Comparison of ENCODE assay signal across 1 cellular context in the genomic region with DNA sequence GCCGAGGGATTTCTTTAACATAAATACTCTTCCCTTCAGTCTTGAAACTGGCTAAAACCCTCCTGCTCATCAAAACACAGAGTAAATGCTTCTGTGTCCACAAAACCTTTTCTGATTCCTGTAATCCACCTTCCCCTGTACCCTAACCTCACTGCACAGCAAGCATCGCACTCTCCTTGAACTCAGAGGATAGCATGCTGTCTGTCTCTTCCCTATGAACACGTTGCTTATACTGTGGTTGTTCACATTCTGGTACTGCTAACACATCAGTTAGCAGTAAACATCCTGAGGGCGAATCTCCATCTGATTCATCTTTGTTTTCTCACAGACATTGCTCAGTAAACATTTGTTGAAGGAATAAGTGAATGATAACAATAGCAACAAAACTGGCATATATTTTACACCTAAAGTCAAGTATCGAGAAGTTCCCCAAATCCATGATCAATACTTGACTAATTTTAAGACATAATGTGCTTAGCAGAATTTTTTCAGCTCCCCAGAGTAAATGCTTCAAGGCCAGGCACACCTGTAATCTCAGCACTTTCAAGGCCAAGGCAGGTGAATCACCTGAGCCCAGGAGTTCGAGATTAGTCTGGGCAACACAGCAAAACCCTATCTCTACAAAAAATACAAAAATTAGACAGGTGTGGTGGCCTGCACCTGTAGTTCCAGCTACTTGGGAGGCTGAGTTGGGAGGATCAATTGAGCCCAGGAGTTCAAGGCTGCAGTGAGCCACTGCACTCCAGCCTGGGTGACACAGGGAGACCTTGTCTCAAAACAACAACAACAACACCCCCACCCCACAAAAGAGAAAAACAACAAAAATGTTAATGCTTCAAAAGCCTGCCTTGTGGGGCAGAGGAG.
A peak's percentile ranks its signal among the peaks of the same experiment; 100 is the strongest.
TF ChIP-seq lines count a peak whose summit lies in the region.

No MANE protein-coding gene starts in this region.

TF ChIP-seq in HepG2, 621 proteins besides CTCF, POLR2A, EP300 and RAD21 (continued from another document and continues in another):
- TF ChIP-seq, protein P1, sequence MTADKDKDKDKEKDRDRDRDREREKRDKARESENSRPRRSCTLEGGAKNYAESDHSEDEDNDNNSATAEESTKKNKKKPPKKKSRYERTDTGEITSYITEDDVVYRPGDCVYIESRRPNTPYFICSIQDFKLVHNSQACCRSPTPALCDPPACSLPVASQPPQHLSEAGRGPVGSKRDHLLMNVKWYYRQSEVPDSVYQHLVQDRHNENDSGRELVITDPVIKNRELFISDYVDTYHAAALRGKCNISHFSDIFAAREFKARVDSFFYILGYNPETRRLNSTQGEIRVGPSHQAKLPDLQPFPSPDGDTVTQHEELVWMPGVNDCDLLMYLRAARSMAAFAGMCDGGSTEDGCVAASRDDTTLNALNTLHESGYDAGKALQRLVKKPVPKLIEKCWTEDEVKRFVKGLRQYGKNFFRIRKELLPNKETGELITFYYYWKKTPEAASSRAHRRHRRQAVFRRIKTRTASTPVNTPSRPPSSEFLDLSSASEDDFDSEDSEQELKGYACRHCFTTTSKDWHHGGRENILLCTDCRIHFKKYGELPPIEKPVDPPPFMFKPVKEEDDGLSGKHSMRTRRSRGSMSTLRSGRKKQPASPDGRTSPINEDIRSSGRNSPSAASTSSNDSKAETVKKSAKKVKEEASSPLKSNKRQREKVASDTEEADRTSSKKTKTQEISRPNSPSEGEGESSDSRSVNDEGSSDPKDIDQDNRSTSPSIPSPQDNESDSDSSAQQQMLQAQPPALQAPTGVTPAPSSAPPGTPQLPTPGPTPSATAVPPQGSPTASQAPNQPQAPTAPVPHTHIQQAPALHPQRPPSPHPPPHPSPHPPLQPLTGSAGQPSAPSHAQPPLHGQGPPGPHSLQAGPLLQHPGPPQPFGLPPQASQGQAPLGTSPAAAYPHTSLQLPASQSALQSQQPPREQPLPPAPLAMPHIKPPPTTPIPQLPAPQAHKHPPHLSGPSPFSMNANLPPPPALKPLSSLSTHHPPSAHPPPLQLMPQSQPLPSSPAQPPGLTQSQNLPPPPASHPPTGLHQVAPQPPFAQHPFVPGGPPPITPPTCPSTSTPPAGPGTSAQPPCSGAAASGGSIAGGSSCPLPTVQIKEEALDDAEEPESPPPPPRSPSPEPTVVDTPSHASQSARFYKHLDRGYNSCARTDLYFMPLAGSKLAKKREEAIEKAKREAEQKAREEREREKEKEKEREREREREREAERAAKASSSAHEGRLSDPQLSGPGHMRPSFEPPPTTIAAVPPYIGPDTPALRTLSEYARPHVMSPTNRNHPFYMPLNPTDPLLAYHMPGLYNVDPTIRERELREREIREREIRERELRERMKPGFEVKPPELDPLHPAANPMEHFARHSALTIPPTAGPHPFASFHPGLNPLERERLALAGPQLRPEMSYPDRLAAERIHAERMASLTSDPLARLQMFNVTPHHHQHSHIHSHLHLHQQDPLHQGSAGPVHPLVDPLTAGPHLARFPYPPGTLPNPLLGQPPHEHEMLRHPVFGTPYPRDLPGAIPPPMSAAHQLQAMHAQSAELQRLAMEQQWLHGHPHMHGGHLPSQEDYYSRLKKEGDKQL (CRISPR knock-in tag; IDR thresholded peaks at IDR 0.05; ENCODE audit: low read depth), result no peak
- no peak for TF ChIP-seq ZNF674 (CRISPR knock-in tag; IDR thresholded peaks at IDR 0.05; ENCODE audit: low read depth)
- TF ChIP-seq HNRNPH1 (optimal IDR thresholded peaks at IDR 0.05; ENCODE audit: low read depth, low read length), result no peak
- TF ChIP-seq ATM (IDR thresholded peaks at IDR 0.05; ENCODE audit: borderline replicate concordance), result no peak
- no peak for TF ChIP-seq SP5 (CRISPR knock-in tag; IDR thresholded peaks at IDR 0.05; ENCODE audit: borderline replicate concordance, low read depth)
- TF ChIP-seq ZNF317 (CRISPR knock-in tag; IDR thresholded peaks at IDR 0.05), result no peak
- TF ChIP-seq, protein P2, sequence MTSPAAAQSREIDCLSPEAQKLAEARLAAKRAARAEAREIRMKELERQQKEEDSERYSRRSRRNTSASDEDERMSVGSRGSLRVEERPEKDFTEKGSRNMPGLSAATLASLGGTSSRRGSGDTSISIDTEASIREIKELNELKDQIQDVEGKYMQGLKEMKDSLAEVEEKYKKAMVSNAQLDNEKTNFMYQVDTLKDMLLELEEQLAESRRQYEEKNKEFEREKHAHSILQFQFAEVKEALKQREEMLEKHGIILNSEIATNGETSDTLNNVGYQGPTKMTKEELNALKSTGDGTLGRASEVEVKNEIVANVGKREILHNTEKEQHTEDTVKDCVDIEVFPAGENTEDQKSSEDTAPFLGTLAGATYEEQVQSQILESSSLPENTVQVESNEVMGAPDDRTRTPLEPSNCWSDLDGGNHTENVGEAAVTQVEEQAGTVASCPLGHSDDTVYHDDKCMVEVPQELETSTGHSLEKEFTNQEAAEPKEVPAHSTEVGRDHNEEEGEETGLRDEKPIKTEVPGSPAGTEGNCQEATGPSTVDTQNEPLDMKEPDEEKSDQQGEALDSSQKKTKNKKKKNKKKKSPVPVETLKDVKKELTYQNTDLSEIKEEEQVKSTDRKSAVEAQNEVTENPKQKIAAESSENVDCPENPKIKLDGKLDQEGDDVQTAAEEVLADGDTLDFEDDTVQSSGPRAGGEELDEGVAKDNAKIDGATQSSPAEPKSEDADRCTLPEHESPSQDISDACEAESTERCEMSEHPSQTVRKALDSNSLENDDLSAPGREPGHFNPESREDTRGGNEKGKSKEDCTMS (CRISPR knock-in tag; conservative IDR thresholded peaks at IDR 0.05), result no peak
- TF ChIP-seq ZSCAN30 (CRISPR knock-in tag; IDR thresholded peaks at IDR 0.05), result no peak
- TF ChIP-seq, protein P3, sequence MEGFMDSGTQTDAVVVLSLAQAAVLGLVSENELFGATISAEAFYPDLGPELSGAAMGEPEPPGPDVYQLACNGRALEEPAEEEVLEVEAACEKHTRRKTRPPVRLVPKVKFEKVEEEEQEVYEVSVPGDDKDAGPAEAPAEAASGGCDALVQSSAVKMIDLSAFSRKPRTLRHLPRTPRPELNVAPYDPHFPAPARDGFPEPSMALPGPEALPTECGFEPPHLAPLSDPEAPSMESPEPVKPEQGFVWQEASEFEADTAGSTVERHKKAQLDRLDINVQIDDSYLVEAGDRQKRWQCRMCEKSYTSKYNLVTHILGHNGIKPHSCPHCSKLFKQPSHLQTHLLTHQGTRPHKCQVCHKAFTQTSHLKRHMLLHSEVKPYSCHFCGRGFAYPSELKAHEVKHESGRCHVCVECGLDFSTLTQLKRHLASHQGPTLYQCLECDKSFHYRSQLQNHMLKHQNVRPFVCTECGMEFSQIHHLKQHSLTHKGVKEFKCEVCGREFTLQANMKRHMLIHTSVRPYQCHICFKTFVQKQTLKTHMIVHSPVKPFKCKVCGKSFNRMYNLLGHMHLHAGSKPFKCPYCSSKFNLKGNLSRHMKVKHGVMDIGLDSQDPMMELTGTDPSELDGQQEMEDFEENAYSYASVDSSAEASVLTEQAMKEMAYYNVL (CRISPR knock-in tag; IDR thresholded peaks at IDR 0.05; ENCODE audit: borderline replicate concordance), result no peak; the same call in none of the 2 replicates
- no peak for TF ChIP-seq U2AF1 (optimal IDR thresholded peaks at IDR 0.05; ENCODE audit: low read depth, low read length)
- peak; percentile 21; the same call in 1 of the 2 replicates for TF ChIP-seq ZBTB38 (CRISPR knock-in tag; IDR thresholded peaks at IDR 0.05)
- 0 out of 2 replicates have a peak, but pooled peaks have one; percentile 71 for TF ChIP-seq ZNF878 (CRISPR knock-in tag; IDR thresholded peaks at IDR 0.05)
- TF ChIP-seq ZNF841 (CRISPR knock-in tag; IDR thresholded peaks at IDR 0.05; ENCODE audit: borderline replicate concordance), result no peak
- peak; percentile 21; the same call in 1 of the 2 replicates for TF ChIP-seq DMAP1 (CRISPR knock-in tag; IDR thresholded peaks at IDR 0.05)
- no peak for TF ChIP-seq NFYB (CRISPR knock-in tag; IDR thresholded peaks at IDR 0.05)
- TF ChIP-seq HOXA7 (CRISPR knock-in tag; IDR thresholded peaks at IDR 0.05), result no peak
- no peak for TF ChIP-seq CBX1 (IDR thresholded peaks at IDR 0.05; ENCODE audit: low read depth)
- TF ChIP-seq, protein P4, sequence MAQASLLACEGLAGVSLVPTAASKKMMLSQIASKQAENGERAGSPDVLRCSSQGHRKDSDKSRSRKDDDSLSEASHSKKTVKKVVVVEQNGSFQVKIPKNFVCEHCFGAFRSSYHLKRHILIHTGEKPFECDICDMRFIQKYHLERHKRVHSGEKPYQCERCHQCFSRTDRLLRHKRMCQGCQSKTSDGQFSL (CRISPR knock-in tag; IDR thresholded peaks at IDR 0.05), result no peak
- TF ChIP-seq, protein P5, sequence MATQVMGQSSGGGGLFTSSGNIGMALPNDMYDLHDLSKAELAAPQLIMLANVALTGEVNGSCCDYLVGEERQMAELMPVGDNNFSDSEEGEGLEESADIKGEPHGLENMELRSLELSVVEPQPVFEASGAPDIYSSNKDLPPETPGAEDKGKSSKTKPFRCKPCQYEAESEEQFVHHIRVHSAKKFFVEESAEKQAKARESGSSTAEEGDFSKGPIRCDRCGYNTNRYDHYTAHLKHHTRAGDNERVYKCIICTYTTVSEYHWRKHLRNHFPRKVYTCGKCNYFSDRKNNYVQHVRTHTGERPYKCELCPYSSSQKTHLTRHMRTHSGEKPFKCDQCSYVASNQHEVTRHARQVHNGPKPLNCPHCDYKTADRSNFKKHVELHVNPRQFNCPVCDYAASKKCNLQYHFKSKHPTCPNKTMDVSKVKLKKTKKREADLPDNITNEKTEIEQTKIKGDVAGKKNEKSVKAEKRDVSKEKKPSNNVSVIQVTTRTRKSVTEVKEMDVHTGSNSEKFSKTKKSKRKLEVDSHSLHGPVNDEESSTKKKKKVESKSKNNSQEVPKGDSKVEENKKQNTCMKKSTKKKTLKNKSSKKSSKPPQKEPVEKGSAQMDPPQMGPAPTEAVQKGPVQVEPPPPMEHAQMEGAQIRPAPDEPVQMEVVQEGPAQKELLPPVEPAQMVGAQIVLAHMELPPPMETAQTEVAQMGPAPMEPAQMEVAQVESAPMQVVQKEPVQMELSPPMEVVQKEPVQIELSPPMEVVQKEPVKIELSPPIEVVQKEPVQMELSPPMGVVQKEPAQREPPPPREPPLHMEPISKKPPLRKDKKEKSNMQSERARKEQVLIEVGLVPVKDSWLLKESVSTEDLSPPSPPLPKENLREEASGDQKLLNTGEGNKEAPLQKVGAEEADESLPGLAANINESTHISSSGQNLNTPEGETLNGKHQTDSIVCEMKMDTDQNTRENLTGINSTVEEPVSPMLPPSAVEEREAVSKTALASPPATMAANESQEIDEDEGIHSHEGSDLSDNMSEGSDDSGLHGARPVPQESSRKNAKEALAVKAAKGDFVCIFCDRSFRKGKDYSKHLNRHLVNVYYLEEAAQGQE (IDR thresholded peaks at IDR 0.05; ENCODE audit: borderline replicate concordance in 1 of 2, low read depth in 1 of 2, low read length in 2 of 2), result no peak
- TF ChIP-seq RARG (CRISPR knock-in tag; IDR thresholded peaks at IDR 0.05; ENCODE audit: low read depth), result no peak
- TF ChIP-seq NCOA2 (CRISPR knock-in tag; IDR thresholded peaks at IDR 0.05), result peak; percentile 97
- no peak for TF ChIP-seq ZEB1 (IDR thresholded peaks at IDR 0.05; ENCODE audit: insufficient replicate concordance, low read depth)
- TF ChIP-seq GTF3A (CRISPR knock-in tag; conservative IDR thresholded peaks at IDR 0.05), result no peak
- TF ChIP-seq ZNF3 (CRISPR knock-in tag; IDR thresholded peaks at IDR 0.05), result peak; percentile 77; the same call in 1 of the 2 replicates
- TF ChIP-seq, protein P6, sequence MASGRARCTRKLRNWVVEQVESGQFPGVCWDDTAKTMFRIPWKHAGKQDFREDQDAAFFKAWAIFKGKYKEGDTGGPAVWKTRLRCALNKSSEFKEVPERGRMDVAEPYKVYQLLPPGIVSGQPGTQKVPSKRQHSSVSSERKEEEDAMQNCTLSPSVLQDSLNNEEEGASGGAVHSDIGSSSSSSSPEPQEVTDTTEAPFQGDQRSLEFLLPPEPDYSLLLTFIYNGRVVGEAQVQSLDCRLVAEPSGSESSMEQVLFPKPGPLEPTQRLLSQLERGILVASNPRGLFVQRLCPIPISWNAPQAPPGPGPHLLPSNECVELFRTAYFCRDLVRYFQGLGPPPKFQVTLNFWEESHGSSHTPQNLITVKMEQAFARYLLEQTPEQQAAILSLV (CRISPR knock-in tag; IDR thresholded peaks at IDR 0.05; ENCODE audit: borderline replicate concordance), result no peak
- peak; percentile 18; the same call in 1 of the 2 replicates for TF ChIP-seq HOXA3 (CRISPR knock-in tag; IDR thresholded peaks at IDR 0.05)
- TF ChIP-seq, protein P7, sequence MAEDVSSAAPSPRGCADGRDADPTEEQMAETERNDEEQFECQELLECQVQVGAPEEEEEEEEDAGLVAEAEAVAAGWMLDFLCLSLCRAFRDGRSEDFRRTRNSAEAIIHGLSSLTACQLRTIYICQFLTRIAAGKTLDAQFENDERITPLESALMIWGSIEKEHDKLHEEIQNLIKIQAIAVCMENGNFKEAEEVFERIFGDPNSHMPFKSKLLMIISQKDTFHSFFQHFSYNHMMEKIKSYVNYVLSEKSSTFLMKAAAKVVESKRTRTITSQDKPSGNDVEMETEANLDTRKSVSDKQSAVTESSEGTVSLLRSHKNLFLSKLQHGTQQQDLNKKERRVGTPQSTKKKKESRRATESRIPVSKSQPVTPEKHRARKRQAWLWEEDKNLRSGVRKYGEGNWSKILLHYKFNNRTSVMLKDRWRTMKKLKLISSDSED (CRISPR knock-in tag; IDR thresholded peaks at IDR 0.05), result no peak
- TF ChIP-seq, protein P8, sequence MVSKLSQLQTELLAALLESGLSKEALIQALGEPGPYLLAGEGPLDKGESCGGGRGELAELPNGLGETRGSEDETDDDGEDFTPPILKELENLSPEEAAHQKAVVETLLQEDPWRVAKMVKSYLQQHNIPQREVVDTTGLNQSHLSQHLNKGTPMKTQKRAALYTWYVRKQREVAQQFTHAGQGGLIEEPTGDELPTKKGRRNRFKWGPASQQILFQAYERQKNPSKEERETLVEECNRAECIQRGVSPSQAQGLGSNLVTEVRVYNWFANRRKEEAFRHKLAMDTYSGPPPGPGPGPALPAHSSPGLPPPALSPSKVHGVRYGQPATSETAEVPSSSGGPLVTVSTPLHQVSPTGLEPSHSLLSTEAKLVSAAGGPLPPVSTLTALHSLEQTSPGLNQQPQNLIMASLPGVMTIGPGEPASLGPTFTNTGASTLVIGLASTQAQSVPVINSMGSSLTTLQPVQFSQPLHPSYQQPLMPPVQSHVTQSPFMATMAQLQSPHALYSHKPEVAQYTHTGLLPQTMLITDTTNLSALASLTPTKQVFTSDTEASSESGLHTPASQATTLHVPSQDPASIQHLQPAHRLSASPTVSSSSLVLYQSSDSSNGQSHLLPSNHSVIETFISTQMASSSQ (IDR thresholded peaks at IDR 0.05; ENCODE audit: low read depth), result no peak; the same call in 1 of the 2 replicates
- TF ChIP-seq, protein P8 (CRISPR knock-in tag; IDR thresholded peaks at IDR 0.05; ENCODE audit: borderline replicate concordance), result no peak
- TF ChIP-seq, protein P9, sequence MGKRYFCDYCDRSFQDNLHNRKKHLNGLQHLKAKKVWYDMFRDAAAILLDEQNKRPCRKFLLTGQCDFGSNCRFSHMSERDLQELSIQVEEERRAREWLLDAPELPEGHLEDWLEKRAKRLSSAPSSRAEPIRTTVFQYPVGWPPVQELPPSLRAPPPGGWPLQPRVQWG (CRISPR knock-in tag; IDR thresholded peaks at IDR 0.05; ENCODE audit: borderline replicate concordance, low read depth), result no peak
- no peak for TF ChIP-seq EED (CRISPR knock-in tag; IDR thresholded peaks at IDR 0.05)
- TF ChIP-seq SALL1 (CRISPR knock-in tag; IDR thresholded peaks at IDR 0.05), result peak; percentile 75; the same call in 1 of the 2 replicates
